In the genomic region with DNA sequence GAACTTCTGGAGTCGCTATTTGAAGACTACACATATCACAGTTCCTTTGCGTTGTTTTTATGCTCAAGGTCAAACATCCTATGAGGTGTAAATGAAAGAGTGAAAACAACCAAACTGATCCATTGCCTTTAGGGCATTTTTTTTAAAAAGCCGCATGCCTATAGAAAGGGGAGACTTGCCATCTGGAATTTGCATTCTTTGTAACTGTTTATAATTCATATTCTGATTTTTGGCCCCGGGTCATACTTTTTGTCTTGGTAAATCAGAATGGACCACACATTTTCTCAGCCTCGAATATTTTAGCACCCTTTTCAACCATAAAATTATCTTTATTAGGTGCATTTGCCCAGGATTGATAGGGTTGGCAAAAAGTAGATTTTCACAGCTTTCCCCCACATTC, we compare ENCODE assay signal across 35 cellular contexts.
"Had no signal": no experiment of that assay in that cellular context is flagged by ENCODE, and none has a peak within 500 bp of the region (broad histone marks: within the 10 kb centered on the region; RNA-seq: fewer than 3 reads in every experiment).

No MANE protein-coding gene starts in this region.

- H3K4me3 ChIP-seq: MG63 had no signal

- DNase-seq: Kasumi-1, MG63, MM.1S, MV-4-11, NCI-H1092, NCI-H1092 treated with DMSO at 0.1 percent for 48 hours, NCI-H1105, NCI-H1105 treated with DMSO at 0.1 percent for 48 hours, NCI-H1417, NCI-H1417 treated with DMSO at 0.1 percent for 48 hours, NCI-H1436, NCI-H1436 treated with DMSO at 0.1 percent for 48 hours, NCI-H146, NCI-H1694, NCI-H1694 treated with DMSO at 0.1 percent for 48 hours, NCI-H187, NCI-H187 treated with DMSO at 0.1 percent for 48 hours, NCI-H1930, NCI-H2029, NCI-H2029 treated with DMSO at 0.1 percent for 48 hours, NCI-H2081, NCI-H2081 treated with DMSO at 0.1 percent for 48 hours, NCI-H2107, NCI-H2171, NCI-H2171 treated with DMSO at 0.1 percent for 48 hours, NCI-H2227 treated with DMSO at 0.1 percent for 48 hours, NCI-H226, NCI-H345, NCI-H446, NCI-H446 treated with DMSO at 0.1 percent for 48 hours, NCI-H510A, NCI-H510A treated with DMSO at 0.1 percent for 48 hours, NCI-H524, NCI-H524 treated with DMSO at 0.1 percent for 48 hours, NCI-H526 had no signal

- H3K36me3 ChIP-seq: MG63 had no signal

- H3K9me3 ChIP-seq: MG63 had no signal

- H3K27me3 ChIP-seq: MG63 had no signal
